Comparison of ENCODE assay signal across 17 cellular contexts in the genomic region with DNA sequence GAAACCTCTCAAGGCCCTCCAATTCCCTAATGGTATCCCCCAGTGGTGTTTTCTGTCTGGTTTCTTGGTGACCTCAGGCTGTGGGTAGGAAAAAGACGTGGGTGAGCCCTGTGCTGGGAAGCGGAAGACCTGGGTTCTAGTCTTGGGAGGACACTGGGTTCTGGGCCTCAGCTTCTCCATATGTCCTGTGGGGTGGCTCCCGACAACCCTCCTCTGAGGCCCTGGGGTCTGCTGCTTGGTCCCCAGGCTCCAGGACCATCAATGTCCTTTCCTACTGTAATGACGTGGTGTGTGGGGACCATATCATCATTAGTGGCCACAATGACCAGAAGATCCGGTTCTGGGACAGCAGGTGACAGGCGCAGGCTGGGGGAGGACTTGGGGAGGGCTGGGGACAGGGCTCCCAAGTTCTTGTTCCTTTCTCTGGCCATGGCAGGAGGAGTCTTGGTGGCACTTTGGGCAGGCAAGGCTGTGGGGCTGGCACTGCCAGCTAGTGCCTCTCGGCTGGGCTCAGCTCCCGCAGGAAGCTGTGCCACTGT. TPM values are rescaled to one million over a fixed set of nuclear protein-coding genes. Genes with fewer than 3 reads are reported as not detected.
A peak's percentile ranks its signal among the peaks of the same experiment; 100 is the strongest.
DNase-seq lines count a peak whose midpoint lies in the region; ATAC-seq and TF ChIP-seq lines count a peak whose summit lies in the region.
"Had no signal": no experiment of that assay in that cellular context is flagged by ENCODE, and none has a peak within 500 bp of the region (broad histone marks: within the 10 kb centered on the region; RNA-seq: fewer than 3 reads in every experiment).

No MANE protein-coding gene starts in this region.

- H3K9me3 ChIP-seq in right atrium auricular region (no peaks in the 10 kb centered on the region), upper lobe of left lung (no peaks in the 10 kb centered on the region), mammary epithelial cell (replicated peaks; ENCODE audit: insufficient read depth, low read length) (no peaks in the 10 kb centered on the region), BE2C (no peaks in the 10 kb centered on the region)
- H3K9me3 ChIP-seq: heart left ventricle had no signal

- TF ChIP-seq EP300 in upper lobe of left lung (IDR thresholded peaks at IDR 0.05), result no peak

- H3K27ac ChIP-seq in right atrium auricular region, result peak overlapping the region; percentile 40 to 51
- peak overlapping the region; percentile 48 to 80 (median 74) for H3K27ac ChIP-seq in upper lobe of left lung
- H3K27ac ChIP-seq in mammary epithelial cell (ENCODE audit: insufficient read depth, low read depth, low read length), result no peak overlapping the region

- H3K4me3 Mint-ChIP-seq in activated T-helper 2 cell treated with anti-CD3 and anti-CD28 coated beads, Interferon-gamma antibody, Interleukin-2, Interleukin-4, amounts not matched to agents 10 μg/mL and 5 μg/mL and 100 μg/mL, durations not matched to agents 14 hours and 24 hours and 36 hours (ENCODE audit: low read depth), result no peak overlapping the region
- H3K4me3 Mint-ChIP-seq in naive B cell, result peak overlapping the region in 3 of 8 donors; percentile 28 to 42 (median 36)
- H3K4me3 Mint-ChIP-seq: brain had no signal

- no peak overlapping the region for H3K9ac ChIP-seq in mammary epithelial cell (ENCODE audit: insufficient read depth, low read length)

- dilution Hi-C loops in mammary epithelial cell (cut with HindIII; ENCODE audit: low sequenced_read_pairs), result loop anchor here (5.0 kb wide), 1 partner anchor 350 kb away; no protein-coding TSS in a partner anchor

- TF ChIP-seq POLR2A in upper lobe of left lung (IDR thresholded peaks at IDR 0.05), result no peak

- no peaks in the 10 kb centered on the region for H3K27me3 Mint-ChIP-seq in activated T-helper 2 cell treated with anti-CD3 and anti-CD28 coated beads, Interferon-gamma antibody, Interleukin-2, Interleukin-4, amounts not matched to agents 10 μg/mL and 5 μg/mL and 100 μg/mL, durations not matched to agents 14 hours and 24 hours and 36 hours (ENCODE audit: low read depth)
- no peaks in the 10 kb centered on the region for H3K27me3 Mint-ChIP-seq in naive B cell
- H3K27me3 Mint-ChIP-seq: brain had no signal

- H3K36me3 ChIP-seq in right atrium auricular region (peaks cover 7% of the 10 kb centered on the region), upper lobe of left lung (peaks cover 0 to 26% (median 9%) of the 10 kb centered on the region in 4 donors), mammary epithelial cell (ENCODE audit: insufficient read depth, low read length) (no peaks in the 10 kb centered on the region), BE2C (no peaks in the 10 kb centered on the region)

- no peak for ATAC-seq in left ventricle myocardium superior
- ATAC-seq in naive B cell (ENCODE audit: low read depth in 2 of 2), result no peak
- ATAC-seq in upper lobe of left lung (ENCODE audit: low FRiP score in 2 of 2), result no peak
- ATAC-seq: heart left ventricle had no signal

- no peaks in the 10 kb centered on the region for H3K9me3 Mint-ChIP-seq in activated T-helper 2 cell treated with anti-CD3 and anti-CD28 coated beads, Interferon-gamma antibody, Interleukin-2, Interleukin-4, amounts not matched to agents 10 μg/mL and 5 μg/mL and 100 μg/mL, durations not matched to agents 14 hours and 24 hours and 36 hours
- H3K9me3 Mint-ChIP-seq in naive B cell, result no peaks in the 10 kb centered on the region
- H3K9me3 Mint-ChIP-seq: brain had no signal

- intact Hi-C loops in left ventricle myocardium superior (cut with micrococcal nuclease) (no loop called here), mammary epithelial cell (cut with micrococcal nuclease) (no loop called here)
- intact Hi-C loops in activated T-helper 2 cell treated with anti-CD3 and anti-CD28 coated beads, Interferon-gamma antibody, Interleukin-2, Interleukin-4, amounts not matched to agents 10 μg/mL and 5 μg/mL and 100 μg/mL, durations not matched to agents 14 hours and 24 hours and 36 hours (cut with micrococcal nuclease), result no loop called here

- DNase-seq in right atrium auricular region (ENCODE audit: low spot score) (no peak), left ventricle myocardium superior (no peak), naive B cell (no peak), upper lobe of left lung (no peak), foreskin fibroblast (no peak), mammary epithelial cell (no peak), BE2C (no peak)
- no peak for DNase-seq in activated T-helper 2 cell treated with anti-CD3 and anti-CD28 coated beads, Interferon-gamma antibody, Interleukin-2, Interleukin-4, amounts not matched to agents 10 μg/mL and 5 μg/mL and 100 μg/mL, durations not matched to agents 14 hours and 24 hours and 36 hours (ENCODE audit: low spot score)
- DNase-seq: activated CD4-positive, alpha-beta T cell treated with anti-CD3 and anti-CD28 coated beads for 48 hours; activated gamma-delta T cell; IMR-90; NCI-H1105; NK-92 treated with Interleukin-12 subunit alpha and Interleukin-12 subunit beta, amount 100 ng/mL, for 24 hours; SHP77; T-helper 9 cell had no signal

- no peaks in the 10 kb centered on the region for H3K79me2 ChIP-seq in mammary epithelial cell (ENCODE audit: insufficient read depth, low read length)

- CTCF ChIA-PET in mammary epithelial cell (lab: Charles Lee; ENCODE audit: low non-redundant PET), result no interaction called here

- no TSS peak for BruUV-seq in mammary epithelial cell (replicated peaks; lab: Mats Ljungman, UMichigan)

- H3K4me2 ChIP-seq in mammary epithelial cell (ENCODE audit: insufficient read depth, low read depth, low read length), result no peak overlapping the region

- peak overlapping the region; percentile 24 for H3K27ac Mint-ChIP-seq in activated T-helper 2 cell treated with anti-CD3 and anti-CD28 coated beads, Interferon-gamma antibody, Interleukin-2, Interleukin-4, amounts not matched to agents 10 μg/mL and 5 μg/mL and 100 μg/mL, durations not matched to agents 14 hours and 24 hours and 36 hours
- peak overlapping the region; percentile 33 to 92 (median 72) for H3K27ac Mint-ChIP-seq in naive B cell

- H3K27me3 ChIP-seq in right atrium auricular region (no peaks in the 10 kb centered on the region), upper lobe of left lung (no peaks in the 10 kb centered on the region), mammary epithelial cell (ENCODE audit: insufficient read depth, low read length) (no peaks in the 10 kb centered on the region), BE2C (no peaks in the 10 kb centered on the region)
- H3K27me3 ChIP-seq: heart left ventricle had no signal

- WGBS in upper lobe of left lung, 2 donors, result 89 to 92% methylated on average over 7 to 8 of the region's 8 CpGs
- 95% methylated on average over 6 of the region's 8 CpGs for WGBS in mammary epithelial cell (ENCODE audit: low coverage, missing lambda C conversion rate)

- H3K4me1 ChIP-seq in right atrium auricular region (peaks cover 0 to 25% of the 10 kb centered on the region in 2 donors), upper lobe of left lung (peaks cover 15 to 33% (median 29%) of the 10 kb centered on the region in 4 donors), mammary epithelial cell (ENCODE audit: insufficient read depth, low read length) (peaks cover 12% of the 10 kb centered on the region), BE2C (peaks cover 4% of the 10 kb centered on the region)

- H3K4me1 Mint-ChIP-seq in activated T-helper 2 cell treated with anti-CD3 and anti-CD28 coated beads, Interferon-gamma antibody, Interleukin-2, Interleukin-4, amounts not matched to agents 10 μg/mL and 5 μg/mL and 100 μg/mL, durations not matched to agents 14 hours and 24 hours and 36 hours (ENCODE audit: low read depth), result peaks cover 5% of the 10 kb centered on the region
- peaks cover 53 to 64% (median 59%) of the 10 kb centered on the region in 3 donors for H3K4me1 Mint-ChIP-seq in naive B cell

- in situ Hi-C loops in mammary epithelial cell (cut with MboI; ENCODE audit: low sequenced_read_pairs in 2 of 2), result no loop called here

- no peak overlapping the region for H2AFZ ChIP-seq in mammary epithelial cell (ENCODE audit: low read depth, low read length)

- H3K4me3 ChIP-seq in right atrium auricular region (no peak overlapping the region), upper lobe of left lung (no peak overlapping the region), foreskin fibroblast (ENCODE audit: low read depth in 1 of 2, low read length in 2 of 2) (no peak overlapping the region), mammary epithelial cell (replicated peaks in 1 of 3; ENCODE audit: insufficient read depth in 1 of 3, low read depth in 2 of 3, low read length in 3 of 3) (no peak overlapping the region), BE2C (ENCODE audit: low read depth, low read length) (no peak overlapping the region)
- H3K4me3 ChIP-seq: heart left ventricle had no signal

- H4K20me1 ChIP-seq in mammary epithelial cell (ENCODE audit: insufficient read depth, low read length), result no peaks in the 10 kb centered on the region

- TF ChIP-seq CTCF in right atrium auricular region (IDR thresholded peaks at IDR 0.05), result no peak
- no peak for TF ChIP-seq CTCF in upper lobe of left lung (IDR thresholded peaks at IDR 0.05)
- no peak for TF ChIP-seq CTCF in foreskin fibroblast (IDR thresholded peaks at IDR 0.05; ENCODE audit: low read depth, low read length)
- TF ChIP-seq CTCF in mammary epithelial cell (conservative IDR thresholded peaks at IDR 0.05 in 1 of 2, IDR thresholded peaks at IDR 0.05 in 1 of 2; ENCODE audit: extremely low read depth in 1 of 2, insufficient read depth in 1 of 2, low read depth in 1 of 2, low read length in 2 of 2), result no peak
- TF ChIP-seq CTCF in BE2C (IDR thresholded peaks at IDR 0.05; ENCODE audit: low read depth, low read length), result no peak

- peaks cover 52% of the 10 kb centered on the region for H3K36me3 Mint-ChIP-seq in activated T-helper 2 cell treated with anti-CD3 and anti-CD28 coated beads, Interferon-gamma antibody, Interleukin-2, Interleukin-4, amounts not matched to agents 10 μg/mL and 5 μg/mL and 100 μg/mL, durations not matched to agents 14 hours and 24 hours and 36 hours (ENCODE audit: low read depth)
- H3K36me3 Mint-ChIP-seq in naive B cell, result peaks cover 0 to 5% of the 10 kb centered on the region in 2 donors
- H3K36me3 Mint-ChIP-seq: brain had no signal

RNA-seq across cellular contexts. Expression of a gene that starts 12.8 kb away (rescaled TPM):
- total RNA-seq in right atrium auricular region (10 to 100 TPM in 1 of 2 donors, 1 to 10 TPM in 1; 9.0 to 10.0 TPM), left ventricle myocardium superior (16.3 TPM), upper lobe of left lung (100 to 1,000 TPM in 3 of 6 donors, 10 to 100 TPM in 3; 39.5 to 354 (median 86.4) TPM), mammary epithelial cell (10 to 100 TPM in 1 of 2 donors, 1 to 10 TPM in 1; 3.3 to 23.0 TPM)
- 86.8 and 87.1 TPM in 2 replicates for total RNA-seq in activated T-helper 2 cell treated with anti-CD3 and anti-CD28 coated beads, Interferon-gamma antibody, Interleukin-2, Interleukin-4, amounts not matched to agents 10 μg/mL and 5 μg/mL and 100 μg/mL, durations not matched to agents 14 hours and 24 hours and 36 hours
- polyA plus RNA-seq in naive B cell (ENCODE audit: low read depth in 6 of 6) (10 to 100 TPM; 19.1 to 35.5 (median 21.3) TPM), mammary epithelial cell (10.9 TPM)
- polyA minus RNA-seq in mammary epithelial cell, result 2.4 TPM
- polyA plus RNA-seq in BE2C (2012; ENCODE audit: insufficient read depth, insufficient read length, low read depth), result 11.1 TPM

RNA-seq across cellular contexts. Expression of a gene that starts 33.2 kb away (rescaled TPM):
- 100 to 1,000 TPM in 1 of 2 donors, 10 to 100 TPM in 1; 77.0 to 112 TPM for total RNA-seq in right atrium auricular region
- 102 TPM for total RNA-seq in left ventricle myocardium superior
- 10.7 and 16.0 TPM in 2 replicates for total RNA-seq in activated T-helper 2 cell treated with anti-CD3 and anti-CD28 coated beads, Interferon-gamma antibody, Interleukin-2, Interleukin-4, amounts not matched to agents 10 μg/mL and 5 μg/mL and 100 μg/mL, durations not matched to agents 14 hours and 24 hours and 36 hours
- 10 to 100 TPM; 24.3 to 39.2 (median 30.7) TPM for polyA plus RNA-seq in naive B cell (ENCODE audit: low read depth in 6 of 6)
- 100 to 1,000 TPM in 5 of 6 donors, 10 to 100 TPM in 1; 93.2 to 227 (median 151) TPM for total RNA-seq in upper lobe of left lung
- 10 to 100 TPM; 32.8 to 63.0 TPM for total RNA-seq in mammary epithelial cell
- 73.7 TPM for polyA plus RNA-seq in mammary epithelial cell
- 67.3 TPM for polyA minus RNA-seq in mammary epithelial cell
- 71.9 TPM for polyA plus RNA-seq in BE2C (2012; ENCODE audit: insufficient read depth, insufficient read length, low read depth)
